Comparison of ENCODE assay signal across 33 cellular contexts in genomic region chr2:122977580-122977979, GRCh38.
DNase-seq lines count a peak whose midpoint lies in the region; ATAC-seq, FAIRE-seq and TF ChIP-seq lines count a peak whose summit lies in the region.
"Had no signal": no experiment of that assay in that cellular context is flagged by ENCODE, and none has a peak within 500 bp of the region (broad histone marks: within the 10 kb centered on the region; RNA-seq: fewer than 3 reads in every experiment).

No MANE protein-coding gene starts in this region.

- H3K9me3 ChIP-seq in HepG2 (ENCODE audit: low read length), result peaks cover 54% of the 10 kb centered on the region
- no peaks in the 10 kb centered on the region for H3K9me3 ChIP-seq in right lobe of liver
- no peaks in the 10 kb centered on the region for H3K9me3 ChIP-seq in K562 (replicated peaks; ENCODE audit: control insufficient read depth, insufficient read depth, low read depth, low read length)
- H3K9me3 ChIP-seq: A549; BE2C; BLaER1; BLaER1 treated with 17β-estradiol and CSF1 and Interleukin-3, amounts not matched to agents 10 nM and 100 nM had no signal

- H3K4me1 Mint-ChIP-seq in activated T-helper 2 cell treated with anti-CD3 and anti-CD28 coated beads, Interferon-gamma antibody, Interleukin-2, Interleukin-4, amounts not matched to agents 10 μg/mL and 5 μg/mL and 100 μg/mL, durations not matched to agents 14 hours and 24 hours and 36 hours (ENCODE audit: low read depth), result no peaks in the 10 kb centered on the region
- H3K4me1 Mint-ChIP-seq: B cell; CD4-positive, alpha-beta memory T cell; CD4-positive, CD25-positive, alpha-beta regulatory T cell; CD8-positive, alpha-beta memory T cell had no signal

- no peaks in the 10 kb centered on the region for H3K9me1 ChIP-seq in K562 (ENCODE audit: control insufficient read depth, insufficient read depth, low read length)

- DNase-seq in HepG2 (ENCODE audit: low spot score) (no peak), right lobe of liver (no peak), K562 (ENCODE audit: extremely low read depth in 1 of 4, low spot score in 3 of 4) (no peak)
- DNase-seq in activated T-helper 2 cell treated with anti-CD3 and anti-CD28 coated beads, Interferon-gamma antibody, Interleukin-2, Interleukin-4, amounts not matched to agents 10 μg/mL and 5 μg/mL and 100 μg/mL, durations not matched to agents 14 hours and 24 hours and 36 hours (ENCODE audit: low spot score), result no peak
- DNase-seq: 8988T; ACHN; AML-193; BE2C; C1 segment of cervical spinal cord; Caco-2; Calu3; CD4-positive, alpha-beta memory T cell; CD4-positive, alpha-beta T cell; CD4-positive, CD25-positive, alpha-beta regulatory T cell; CD8-positive, alpha-beta memory T cell; CD8-positive, alpha-beta T cell; COR-L47; DMS 273 treated with DMSO at 0.1 percent for 48 hours; DMS153; DMS53; DMS79; DMS79 treated with DMSO at 0.1 percent for 48 hours; DND-41; EL had no signal

- H3K79me2 ChIP-seq in HepG2 (ENCODE audit: insufficient read depth, low read length), result no peaks in the 10 kb centered on the region
- H3K79me2 ChIP-seq in K562 (ENCODE audit: control insufficient read depth, insufficient read depth, low read length), result no peaks in the 10 kb centered on the region

- CTCF ChIA-PET in HepG2 (lab: Yijun Ruan, JAX; ENCODE audit: low intra/inter-chr PET ratio, low total read pairs) (no interaction called here), K562 (lab: Yijun Ruan, JAX; ENCODE audit: low intra/inter-chr PET ratio) (no interaction called here)

- in situ Hi-C loops in HepG2 (cut with HindIII; ENCODE audit: extremely low pct_ligation_motif_present, low pct_unique_long_range_greater_than_20kb) (no loop called here), K562 (cut with MboI) (no loop called here)

- no TSS peak for BruUV-seq in HepG2 (replicated peaks; lab: Mats Ljungman, UMichigan)
- no TSS peak for BruUV-seq in K562 (replicated peaks; lab: Mats Ljungman, UMichigan)

- no peaks in the 10 kb centered on the region for H3K36me3 ChIP-seq in HepG2 (replicated peaks in 1 of 2; ENCODE audit: control insufficient read depth in 1 of 2, insufficient read depth in 2 of 2, low read length in 2 of 2)
- no peaks in the 10 kb centered on the region for H3K36me3 ChIP-seq in right lobe of liver
- H3K36me3 ChIP-seq in K562 (ENCODE audit: control insufficient read depth, insufficient read depth, low read length), result no peaks in the 10 kb centered on the region
- H3K36me3 ChIP-seq: BE2C; BLaER1; BLaER1 treated with 17β-estradiol and CSF1 and Interleukin-3, amounts not matched to agents 10 nM and 100 nM had no signal

- no peak overlapping the region for H3K4me2 ChIP-seq in HepG2 (ENCODE audit: low read depth, low read length)
- H3K4me2 ChIP-seq in K562 (ENCODE audit: insufficient read depth, low read length), result no peak overlapping the region
- H3K4me2 ChIP-seq: A549; BLaER1; BLaER1 treated with 17β-estradiol and CSF1 and Interleukin-3, amounts not matched to agents 10 nM and 100 nM had no signal

- no peak overlapping the region for H3K27ac Mint-ChIP-seq in activated T-helper 2 cell treated with anti-CD3 and anti-CD28 coated beads, Interferon-gamma antibody, Interleukin-2, Interleukin-4, amounts not matched to agents 10 μg/mL and 5 μg/mL and 100 μg/mL, durations not matched to agents 14 hours and 24 hours and 36 hours
- H3K27ac Mint-ChIP-seq: B cell; CD14-positive monocyte; CD4-positive, alpha-beta T cell; CD4-positive, CD25-positive, alpha-beta regulatory T cell; CD8-positive, alpha-beta memory T cell; CD8-positive, alpha-beta T cell had no signal

- no peak for TF ChIP-seq EP300 in HepG2 (IDR thresholded peaks at IDR 0.05; ENCODE audit: low read depth in 2 of 2, low read length in 2 of 2)
- TF ChIP-seq EP300 in HepG2 (CRISPR knock-in tag; IDR thresholded peaks at IDR 0.05; ENCODE audit: borderline replicate concordance), result no peak
- no peak for TF ChIP-seq EP300 in K562 (IDR thresholded peaks at IDR 0.05; ENCODE audit: low read length)

- H3K9ac ChIP-seq in HepG2 (ENCODE audit: insufficient read depth, low read depth, low read length) (no peak overlapping the region), K562 (ENCODE audit: insufficient read depth in 1 of 2, low read depth in 2 of 2, low read length in 2 of 2) (no peak overlapping the region)
- H3K9ac ChIP-seq: BLaER1; BLaER1 treated with 17β-estradiol and CSF1 and Interleukin-3, amounts not matched to agents 10 nM and 100 nM had no signal

- TF ChIP-seq CTCF in HepG2 (CRISPR knock-in tag; IDR thresholded peaks at IDR 0.05), result no peak
- TF ChIP-seq CTCF in right lobe of liver (IDR thresholded peaks at IDR 0.05), result no peak
- no peak for TF ChIP-seq CTCF in K562 (IDR thresholded peaks at IDR 0.05 in 2 of 3, conservative IDR thresholded peaks at IDR 0.05 in 1 of 3; ENCODE audit: insufficient read depth in 2 of 3, low read depth in 1 of 3, low read length in 3 of 3)

- FAIRE-seq in HepG2 (lab: Jason Lieb, UNC) (no peak), K562 (lab: Jason Lieb, UNC) (no peak)
- FAIRE-seq: A204.1, A549, D721Med had no signal

- intact Hi-C loops in HepG2 (cut with micrococcal nuclease; ENCODE audit: unreplicated experiment), result no loop called here
- intact Hi-C loops in right lobe of liver (cut with DNase I), result no loop called here
- intact Hi-C loops in K562 (cut with micrococcal nuclease), result no loop called here
- intact Hi-C loops in activated T-helper 2 cell treated with anti-CD3 and anti-CD28 coated beads, Interferon-gamma antibody, Interleukin-2, Interleukin-4, amounts not matched to agents 10 μg/mL and 5 μg/mL and 100 μg/mL, durations not matched to agents 14 hours and 24 hours and 36 hours (cut with micrococcal nuclease), result no loop called here

- H3K27me3 Mint-ChIP-seq in activated T-helper 2 cell treated with anti-CD3 and anti-CD28 coated beads, Interferon-gamma antibody, Interleukin-2, Interleukin-4, amounts not matched to agents 10 μg/mL and 5 μg/mL and 100 μg/mL, durations not matched to agents 14 hours and 24 hours and 36 hours (ENCODE audit: low read depth), result no peaks in the 10 kb centered on the region
- H3K27me3 Mint-ChIP-seq: B cell; CD4-positive, alpha-beta memory T cell; CD4-positive, alpha-beta T cell; CD4-positive, CD25-positive, alpha-beta regulatory T cell; CD8-positive, alpha-beta memory T cell had no signal

- H3K4me3 ChIP-seq in HepG2 (replicated peaks in 1 of 3; ENCODE audit: insufficient read depth in 1 of 3, low read depth in 2 of 3, low read length in 3 of 3) (no peak overlapping the region), right lobe of liver (no peak overlapping the region), K562 (no peak overlapping the region)
- H3K4me3 ChIP-seq: A549; BLaER1; BLaER1 treated with 17β-estradiol and CSF1 and Interleukin-3, amounts not matched to agents 10 nM and 100 nM had no signal

- H4K20me1 ChIP-seq in HepG2 (ENCODE audit: insufficient read depth, low read length) (no peaks in the 10 kb centered on the region), K562 (replicated peaks; ENCODE audit: control insufficient read depth, insufficient read depth, low read length) (no peaks in the 10 kb centered on the region)
- H4K20me1 ChIP-seq: BLaER1; BLaER1 treated with 17β-estradiol and CSF1 and Interleukin-3, amounts not matched to agents 10 nM and 100 nM had no signal

- no peak for TF ChIP-seq RAD21 in HepG2 (CRISPR knock-in tag; IDR thresholded peaks at IDR 0.05)
- TF ChIP-seq RAD21 in K562 (CRISPR knock-in tag; conservative IDR thresholded peaks at IDR 0.05 in 1 of 2, IDR thresholded peaks at IDR 0.05 in 1 of 2), result no peak

- H3K27ac ChIP-seq in HepG2 (ENCODE audit: extremely low read length, insufficient read depth, low read length), result no peak overlapping the region
- no peak overlapping the region for H3K27ac ChIP-seq in right lobe of liver
- no peak overlapping the region for H3K27ac ChIP-seq in K562 (ENCODE audit: extremely low read depth, low read depth, low read length)
- H3K27ac ChIP-seq: 22Rv1; A549; BLaER1; BLaER1 treated with 17β-estradiol and CSF1 and Interleukin-3, amounts not matched to agents 10 nM and 100 nM; C4-2B had no signal

- ATAC-seq in HepG2 (no peak), right lobe of liver (no peak), K562 (no peak)
- ATAC-seq: A549; CD8-positive, alpha-beta T cell had no signal

- H2AFZ ChIP-seq in HepG2 (ENCODE audit: low read length), result no peak overlapping the region
- H2AFZ ChIP-seq in K562 (ENCODE audit: low read depth, low read length), result no peak overlapping the region

- WGBS in HepG2 (ENCODE audit: low lambda C conversion rate), result 2% methylated on average over 1 of the region's 1 CpG
- WGBS in right lobe of liver (ENCODE audit: insufficient coverage, low coverage, low lambda C conversion rate, missing lambda C conversion rate), result 56% methylated on average over 1 of the region's 1 CpG
- 0% methylated on average over 1 of the region's 1 CpG for WGBS in K562 (ENCODE audit: insufficient coverage, low coverage, missing lambda C conversion rate)

- H3K27me3 ChIP-seq in HepG2 (ENCODE audit: control insufficient read depth in 1 of 2, insufficient read depth in 2 of 2, low read length in 2 of 2) (no peaks in the 10 kb centered on the region), right lobe of liver (no peaks in the 10 kb centered on the region), K562 (ENCODE audit: control insufficient read depth in 2 of 2, insufficient read depth in 2 of 2, low read length in 2 of 2) (no peaks in the 10 kb centered on the region)
- H3K27me3 ChIP-seq: BE2C; BLaER1; BLaER1 treated with 17β-estradiol and CSF1 and Interleukin-3, amounts not matched to agents 10 nM and 100 nM had no signal

- no peak for TF ChIP-seq POLR2A in HepG2 (IDR thresholded peaks at IDR 0.05; ENCODE audit: insufficient read depth in 1 of 2, low read depth in 2 of 2, low read length in 2 of 2)
- TF ChIP-seq POLR2A in right lobe of liver (IDR thresholded peaks at IDR 0.05), result no peak
- TF ChIP-seq POLR2A in K562 (conservative IDR thresholded peaks at IDR 0.05), result no peak

- H3K4me1 ChIP-seq in HepG2 (ENCODE audit: insufficient read depth, low read length), result no peaks in the 10 kb centered on the region
- no peaks in the 10 kb centered on the region for H3K4me1 ChIP-seq in right lobe of liver
- no peaks in the 10 kb centered on the region for H3K4me1 ChIP-seq in K562 (replicated peaks in 1 of 2; ENCODE audit: control insufficient read depth in 2 of 2, insufficient read depth in 2 of 2, low read length in 2 of 2)
- H3K4me1 ChIP-seq: A549, BE2C, BLaER1, Caco-2 had no signal

- H3K36me3 Mint-ChIP-seq in activated T-helper 2 cell treated with anti-CD3 and anti-CD28 coated beads, Interferon-gamma antibody, Interleukin-2, Interleukin-4, amounts not matched to agents 10 μg/mL and 5 μg/mL and 100 μg/mL, durations not matched to agents 14 hours and 24 hours and 36 hours (ENCODE audit: low read depth), result no peaks in the 10 kb centered on the region
- H3K36me3 Mint-ChIP-seq: CD14-positive monocyte; CD4-positive, alpha-beta memory T cell; CD4-positive, CD25-positive, alpha-beta regulatory T cell; CD8-positive, alpha-beta memory T cell; CD8-positive, alpha-beta T cell had no signal

- POLR2A ChIA-PET in HepG2 (lab: Yijun Ruan, JAX), result no interaction called here
- POLR2A ChIA-PET in K562 (lab: Yijun Ruan, JAX), result no interaction called here

- peaks cover 29% of the 10 kb centered on the region for H3K9me3 Mint-ChIP-seq in activated T-helper 2 cell treated with anti-CD3 and anti-CD28 coated beads, Interferon-gamma antibody, Interleukin-2, Interleukin-4, amounts not matched to agents 10 μg/mL and 5 μg/mL and 100 μg/mL, durations not matched to agents 14 hours and 24 hours and 36 hours

- no peak overlapping the region for H3K4me3 Mint-ChIP-seq in activated T-helper 2 cell treated with anti-CD3 and anti-CD28 coated beads, Interferon-gamma antibody, Interleukin-2, Interleukin-4, amounts not matched to agents 10 μg/mL and 5 μg/mL and 100 μg/mL, durations not matched to agents 14 hours and 24 hours and 36 hours (ENCODE audit: low read depth)
- H3K4me3 Mint-ChIP-seq: B cell; CD14-positive monocyte; CD4-positive, alpha-beta memory T cell; CD4-positive, alpha-beta T cell; CD4-positive, CD25-positive, alpha-beta regulatory T cell; CD8-positive, alpha-beta memory T cell; CD8-positive, alpha-beta T cell had no signal

Comparison
In these comparisons a context has a peak if more than half of its experiments do, and no peak if none do; other contexts are left out.
1. Of the 241 proteins assayed by ChIP-seq in both HepG2 and K562: peak only in HepG2: RAD51; only in K562: TFE3; in both: none; in neither: 239.